ENCODE assay signal across 8 cellular contexts in the genomic region with DNA sequence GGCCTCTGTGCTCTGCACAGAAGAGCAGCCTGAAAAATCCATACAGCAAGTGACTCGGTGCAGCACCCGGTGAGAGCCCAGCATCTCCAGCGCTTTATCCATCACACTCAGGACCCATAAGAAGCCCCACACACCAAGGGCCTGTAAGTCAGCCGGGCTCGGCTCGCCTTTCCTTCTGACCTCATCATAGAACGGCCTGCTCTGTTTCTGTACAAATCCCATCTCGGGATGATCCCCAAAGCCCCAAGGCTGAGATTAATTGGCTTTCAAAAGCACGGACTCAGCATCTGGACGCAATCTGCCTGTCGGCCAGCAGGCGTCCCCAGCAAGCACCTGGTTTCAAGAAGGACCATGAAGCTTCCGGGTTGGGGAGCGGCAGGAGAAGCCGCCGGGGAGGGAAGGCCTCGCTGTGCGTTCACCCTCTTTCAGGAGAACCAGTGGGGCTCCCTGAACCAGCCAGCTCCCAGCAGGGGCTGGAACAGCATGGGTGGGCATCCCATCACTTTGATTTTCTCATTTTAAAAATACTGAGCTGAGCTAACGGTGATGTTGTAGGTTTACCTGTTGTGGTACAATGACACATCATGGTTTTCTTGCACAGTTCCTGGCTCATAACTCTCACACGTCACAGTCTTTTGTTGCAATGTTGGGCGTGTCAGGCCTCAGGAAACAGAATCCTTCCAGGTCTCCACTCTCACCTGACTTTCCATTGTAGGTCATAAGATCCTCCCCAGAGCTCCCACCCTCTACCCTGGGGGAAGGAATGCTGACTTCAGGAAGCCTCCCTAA. TPM values are rescaled to one million over a fixed set of nuclear protein-coding genes. Genes with fewer than 3 reads are reported as not detected.
A peak's percentile ranks its signal among the peaks of the same experiment; 100 is the strongest.
DNase-seq lines count a peak whose midpoint lies in the region; ATAC-seq and TF ChIP-seq lines count a peak whose summit lies in the region.

No MANE protein-coding gene starts in this region.

- in situ Hi-C loops in GM13976 (cut with MboI; ENCODE audit: low sequenced_read_pairs, unreplicated experiment), result no loop called here

- H3K27ac ChIP-seq in HUES64 (ENCODE audit: low read depth, low read length), result no peak overlapping the region

- peak; percentile 82 for TF ChIP-seq CTCF in GM13976 (IDR thresholded peaks at IDR 0.05; ENCODE audit: borderline replicate concordance, control extremely low read depth, extremely low read depth, insufficient read depth, missing control alignments)
- peak; percentile 92 for TF ChIP-seq CTCF in mesothelial cell of epicardium (IDR thresholded peaks at IDR 0.05; ENCODE audit: unreplicated experiment)

- H3K36me3 Mint-ChIP-seq in activated CD8-positive, alpha-beta memory T cell treated with anti-CD3 and anti-CD28 coated beads, Interleukin-2, amount 10 ng/mL, durations not matched to agents 7 days and 5 days, result peaks cover 6% of the 10 kb centered on the region
- H3K36me3 Mint-ChIP-seq in mesothelial cell of epicardium, result peaks cover 5% of the 10 kb centered on the region

- CTCF ChIA-PET in activated CD8-positive, alpha-beta memory T cell treated with anti-CD3 and anti-CD28 coated beads, Interleukin-2, amount 10 ng/mL, durations not matched to agents 7 days and 5 days (lab: Charles Lee), result interaction anchor here (0.6 to 2.1 kb wide), 31 partner anchors 8 to 292 kb away, joined by 3 to 14 read pairs (median 4); partner anchors contain the start of genes CD7, CENPX, CSNK1D and LRRC45

- H3K9me3 ChIP-seq in HUES64 (ENCODE audit: insufficient read depth, low read depth, low read length) (no peaks in the 10 kb centered on the region), endocrine pancreas (ENCODE audit: control insufficient read depth, low read length) (no peaks in the 10 kb centered on the region)

- H3K9me3 Mint-ChIP-seq in activated CD8-positive, alpha-beta memory T cell treated with anti-CD3 and anti-CD28 coated beads, Interleukin-2, amount 10 ng/mL, durations not matched to agents 7 days and 5 days (ENCODE audit: low read depth), result no peaks in the 10 kb centered on the region
- no peaks in the 10 kb centered on the region for H3K9me3 Mint-ChIP-seq in mesothelial cell of epicardium

- H3K4me3 ChIP-seq in HUES64 (ENCODE audit: low read length) (peak overlapping the region; percentile 7; the same call in 1 of the 2 replicates), endocrine pancreas (ENCODE audit: control insufficient read depth, insufficient read depth, low read length) (no peak overlapping the region)

- ATAC-seq in activated CD8-positive, alpha-beta memory T cell treated with anti-CD3 and anti-CD28 coated beads, Interleukin-2, amount 10 ng/mL, durations not matched to agents 7 days and 5 days, result peak; percentile 86
- ATAC-seq in HG02884 (IDR thresholded peaks at IDR 0.05; ENCODE audit: unreplicated experiment), result no peak

- H3K9ac ChIP-seq in HUES64 (ENCODE audit: low read depth, low read length) (no peak overlapping the region), endocrine pancreas (ENCODE audit: control insufficient read depth, insufficient read depth, low read length) (peak overlapping the region; percentile 42)

- no peaks in the 10 kb centered on the region for H3K36me3 ChIP-seq in HUES64 (ENCODE audit: insufficient read depth, low read length)
- H3K36me3 ChIP-seq in endocrine pancreas (ENCODE audit: control insufficient read depth, insufficient read depth, low read length), result no peaks in the 10 kb centered on the region

- H3K27me3 ChIP-seq in HUES64 (ENCODE audit: insufficient read depth, low read length) (no peaks in the 10 kb centered on the region), endocrine pancreas (ENCODE audit: control insufficient read depth, insufficient read depth, low read length) (no peaks in the 10 kb centered on the region)

- peaks cover 3% of the 10 kb centered on the region; the same call in 1 of the 2 replicates for H3K4me1 ChIP-seq in HUES64 (ENCODE audit: insufficient read depth, low read length)
- H3K4me1 ChIP-seq in endocrine pancreas (ENCODE audit: control insufficient read depth, insufficient read depth, low read length), result no peaks in the 10 kb centered on the region

- H3K27ac Mint-ChIP-seq in activated CD8-positive, alpha-beta memory T cell treated with anti-CD3 and anti-CD28 coated beads, Interleukin-2, amount 10 ng/mL, durations not matched to agents 7 days and 5 days, result peak overlapping the region; percentile 95
- H3K27ac Mint-ChIP-seq in mesothelial cell of epicardium, result peak overlapping the region; percentile 88

- H3K27me3 Mint-ChIP-seq in activated CD8-positive, alpha-beta memory T cell treated with anti-CD3 and anti-CD28 coated beads, Interleukin-2, amount 10 ng/mL, durations not matched to agents 7 days and 5 days, result no peaks in the 10 kb centered on the region
- H3K27me3 Mint-ChIP-seq in mesothelial cell of epicardium (ENCODE audit: low read depth), result no peaks in the 10 kb centered on the region

- H3K4me1 Mint-ChIP-seq in activated CD8-positive, alpha-beta memory T cell treated with anti-CD3 and anti-CD28 coated beads, Interleukin-2, amount 10 ng/mL, durations not matched to agents 7 days and 5 days, result peaks cover 52% of the 10 kb centered on the region
- H3K4me1 Mint-ChIP-seq in mesothelial cell of epicardium, result peaks cover 14% of the 10 kb centered on the region

- DNase-seq in GM13976 (ENCODE audit: low spot score), result peak; percentile 90
- peak; percentile 82 for DNase-seq in NOMO-1 treated with dmso at 0.1 percent for 144 hours (lab: John Stamatoyannopoulos, UW; ENCODE audit: unreplicated experiment)
- DNase-seq in activated CD8-positive, alpha-beta memory T cell treated with anti-CD3 and anti-CD28 coated beads, Interleukin-2, amount 10 ng/mL, durations not matched to agents 7 days and 5 days, result peak; percentile 92
- DNase-seq in mesothelial cell of epicardium (ENCODE audit: low spot score in 2 of 2, unreplicated experiment in 2 of 2), result peak in 1 of 2 experiments; percentile 78
- peak; percentile 83 for DNase-seq in stimulated activated CD8-positive, alpha-beta memory T cell treated with anti-CD3 and anti-CD28 coated beads, Interleukin-4, amount 100 ng/mL, for 48 hours

- peak overlapping the region; percentile 49 for H3K4me3 Mint-ChIP-seq in activated CD8-positive, alpha-beta memory T cell treated with anti-CD3 and anti-CD28 coated beads, Interleukin-2, amount 10 ng/mL, durations not matched to agents 7 days and 5 days
- no peak overlapping the region for H3K4me3 Mint-ChIP-seq in mesothelial cell of epicardium

- 38% methylated on average over 21 of the region's 21 CpGs for whole genome bisulfite sequencing in HUES64

RNA-seq across cellular contexts. Expression of gene CCDC57, which starts 6.7 kb away (rescaled TPM):
- polyA plus RNA-seq in HUES64 (2013, experiment 1 of 2), result 6.4 TPM
- 7.0 TPM for polyA plus RNA-seq in HUES64 (2013, experiment 2 of 2)
- 10 to 100 TPM; 70.2 to 73.9 TPM for total RNA-seq in activated CD8-positive, alpha-beta memory T cell treated with anti-CD3 and anti-CD28 coated beads, Interleukin-2, amount 10 ng/mL, durations not matched to agents 7 days and 5 days
- total RNA-seq in mesothelial cell of epicardium, result 90.4 to 92.1 TPM (median 91.5 TPM) in 3 replicates

RNA-seq across cellular contexts. Expression of gene SLC16A3, which starts 22.9 kb away (rescaled TPM):
- 7.1 TPM for polyA plus RNA-seq in HUES64 (2013, experiment 1 of 2)
- polyA plus RNA-seq in HUES64 (2013, experiment 2 of 2), result 20.4 TPM
- 100 to 1,000 TPM; 119 to 148 TPM for total RNA-seq in activated CD8-positive, alpha-beta memory T cell treated with anti-CD3 and anti-CD28 coated beads, Interleukin-2, amount 10 ng/mL, durations not matched to agents 7 days and 5 days
- 62.0 to 68.8 TPM (median 67.3 TPM) in 3 replicates for total RNA-seq in mesothelial cell of epicardium
